8 cellular contexts compared by ENCODE assay signal in genomic region chr10:6239213-6239991, GRCh38. TPM values are rescaled to one million over a fixed set of nuclear protein-coding genes. Genes with fewer than 3 reads are reported as not detected.
DNase-seq lines count a peak whose midpoint lies in the region; ATAC-seq and TF ChIP-seq lines count a peak whose summit lies in the region.

No MANE protein-coding gene starts in this region.

- POLR2A ChIA-PET in HCT116 (lab: Charles Lee), result interaction anchor here (1.3 kb wide), 1 partner anchor 37 kb away, joined by 3 read pairs; the partner anchor contains the start of gene PFKFB3

- intact Hi-C loops in HCT116 (cut with micrococcal nuclease), result loop anchor here (2.0 kb wide), 1 partner anchor 37 kb away; the partner anchor contains the start of gene PFKFB3

- H3K9me3 ChIP-seq in HCT116 (ENCODE audit: control insufficient read depth in 1 of 2, insufficient read depth in 1 of 2, low read depth in 1 of 2, low read length in 2 of 2), result no peaks in the 10 kb centered on the region

- RAD21 ChIA-PET in HCT116 (lab: Charles Lee; ENCODE audit: low non-redundant PET in 1 of 2, low total read pairs in 2 of 2, uncharacterized antibody in 2 of 2, unreplicated experiment in 2 of 2), result interaction anchor here in 1 of 2 experiments (1.0 kb wide), 1 partner anchor 163 kb away, joined by 3 read pairs; no protein-coding TSS in a partner anchor

- H3K27ac ChIP-seq in HCT116 (ENCODE audit: low read depth, low read length), result peak overlapping the region; percentile 60

- no TSS peak for BruUV-seq in HCT116 (replicated peaks; lab: Mats Ljungman, UMichigan)

- no peak for TF ChIP-seq CTCF in HCT116 (IDR thresholded peaks at IDR 0.05 in 2 of 3, conservative IDR thresholded peaks at IDR 0.05 in 1 of 3; ENCODE audit: borderline replicate concordance in 1 of 3, insufficient read depth in 1 of 3, low read depth in 2 of 3, low read length in 2 of 3)

- no peaks in the 10 kb centered on the region; a peak in 1 of 4 replicates for H3K36me3 ChIP-seq in HCT116 (ENCODE audit: control insufficient read depth in 1 of 2, insufficient read depth in 2 of 2, low read length in 2 of 2)

- peak; percentile 84 for DNase-seq in 8988T
- peak; percentile 91 for DNase-seq in HCT116 (ENCODE audit: low read depth, low spot score)
- DNase-seq in T-helper 2 cell, result peak in 3 of 5 experiments; percentile 21 to 86 (median 44)
- DNase-seq in amniotic stem cell (lab: John Stamatoyannopoulos, UW), result peak; percentile 97
- DNase-seq in kidney glomerular epithelial cell (lab: John Stamatoyannopoulos, UW), result peak; percentile 96
- peak; percentile 11 for DNase-seq in stimulated activated CD8-positive, alpha-beta memory T cell treated with anti-CD3 and anti-CD28 coated beads, Interleukin-15, amount 100 ng/mL, for 24 hours (ENCODE audit: low read depth)

- no peaks in the 10 kb centered on the region for H3K27me3 ChIP-seq in HCT116 (ENCODE audit: insufficient read depth, low read length)

- no peak for TF ChIP-seq POLR2A in HCT116 (IDR thresholded peaks at IDR 0.05; ENCODE audit: borderline replicate concordance, extremely low read depth, insufficient read depth, insufficient read length)

- ATAC-seq in HCT116, result peak; percentile 99
- no peak for ATAC-seq in GM18861 (IDR thresholded peaks at IDR 0.05; ENCODE audit: unreplicated experiment)
- no peak for ATAC-seq in GM21526 (IDR thresholded peaks at IDR 0.05; ENCODE audit: low FRiP score, unreplicated experiment)

- CTCF ChIA-PET in HCT116 (lab: Charles Lee), result interaction anchor here (1.5 kb wide), 1 partner anchor 162 kb away, joined by 7 read pairs; no protein-coding TSS in a partner anchor

- peak overlapping the region; percentile 8; the same call in 1 of the 2 replicates for H3K9ac ChIP-seq in HCT116 (ENCODE audit: low read length)

- no peaks in the 10 kb centered on the region for H4K20me1 ChIP-seq in HCT116 (ENCODE audit: insufficient read depth)

- no peak overlapping the region for H2AFZ ChIP-seq in HCT116 (ENCODE audit: low read depth, low read length, poor library complexity, severe bottlenecking)

- peak; percentile 36; the same call in 1 of the 2 replicates for TF ChIP-seq RAD21 in HCT116 (IDR thresholded peaks at IDR 0.05; ENCODE audit: low read depth)

- H3K4me2 ChIP-seq in HCT116 (ENCODE audit: low read length), result peak overlapping the region; percentile 74

- H3K79me2 ChIP-seq in HCT116 (ENCODE audit: insufficient read depth, low read length), result no peaks in the 10 kb centered on the region

- peaks cover 7 to 16% of the 10 kb centered on the region in 2 experiments for H3K4me1 ChIP-seq in HCT116 (ENCODE audit: control insufficient read depth in 1 of 2, insufficient read depth in 2 of 2, low read length in 2 of 2)

- H3K4me3 ChIP-seq in HCT116 (replicated peaks in 1 of 2; ENCODE audit: low read depth in 1 of 2, low read length in 2 of 2), result peak overlapping the region in 1 of 2 experiments; percentile 42; a peak in 2 of 4 replicates

- no peaks in the 10 kb centered on the region for H3K9me2 ChIP-seq in HCT116 (ENCODE audit: insufficient read depth)

TF ChIP-seq in HCT116, 20 proteins besides CTCF, POLR2A, EP300 and RAD21:
- TF ChIP-seq, protein P1, sequence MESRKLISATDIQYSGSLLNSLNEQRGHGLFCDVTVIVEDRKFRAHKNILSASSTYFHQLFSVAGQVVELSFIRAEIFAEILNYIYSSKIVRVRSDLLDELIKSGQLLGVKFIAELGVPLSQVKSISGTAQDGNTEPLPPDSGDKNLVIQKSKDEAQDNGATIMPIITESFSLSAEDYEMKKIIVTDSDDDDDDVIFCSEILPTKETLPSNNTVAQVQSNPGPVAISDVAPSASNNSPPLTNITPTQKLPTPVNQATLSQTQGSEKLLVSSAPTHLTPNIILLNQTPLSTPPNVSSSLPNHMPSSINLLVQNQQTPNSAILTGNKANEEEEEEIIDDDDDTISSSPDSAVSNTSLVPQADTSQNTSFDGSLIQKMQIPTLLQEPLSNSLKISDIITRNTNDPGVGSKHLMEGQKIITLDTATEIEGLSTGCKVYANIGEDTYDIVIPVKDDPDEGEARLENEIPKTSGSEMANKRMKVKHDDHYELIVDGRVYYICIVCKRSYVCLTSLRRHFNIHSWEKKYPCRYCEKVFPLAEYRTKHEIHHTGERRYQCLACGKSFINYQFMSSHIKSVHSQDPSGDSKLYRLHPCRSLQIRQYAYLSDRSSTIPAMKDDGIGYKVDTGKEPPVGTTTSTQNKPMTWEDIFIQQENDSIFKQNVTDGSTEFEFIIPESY (IDR thresholded peaks at IDR 0.05; ENCODE audit: extremely low read depth, insufficient replicate concordance, low read length), result no peak
- TF ChIP-seq SIN3A (IDR thresholded peaks at IDR 0.05; ENCODE audit: low read depth) (no peak), EZH2 (IDR thresholded peaks at IDR 0.05) (no peak), POLR2AphosphoS5 (IDR thresholded peaks at IDR 0.05; ENCODE audit: low read depth, low read length) (peak; percentile 58), EGR1 (IDR thresholded peaks at IDR 0.05; ENCODE audit: low read depth) (no peak), MAX (IDR thresholded peaks at IDR 0.05) (no peak; the same call in 1 of the 2 replicates), ZFX (IDR thresholded peaks at IDR 0.05) (no peak), CEBPB (IDR thresholded peaks at IDR 0.05; ENCODE audit: low read depth) (0 out of 2 replicates have a peak, but pooled peaks have one; percentile 40), SRF (IDR thresholded peaks at IDR 0.05; ENCODE audit: low read depth) (peak; percentile 70; the same call in 1 of the 2 replicates), EZH2phosphoT487 (IDR thresholded peaks at IDR 0.05; ENCODE audit: borderline replicate concordance) (no peak), CBX3 (IDR thresholded peaks at IDR 0.05; ENCODE audit: low read depth) (peak; percentile 85), SP1 (IDR thresholded peaks at IDR 0.05; ENCODE audit: low read depth) (peak; percentile 88), YY1 (IDR thresholded peaks at IDR 0.05; ENCODE audit: extremely low read depth, insufficient replicate concordance, low read depth, low read length) (peak; percentile 25), ZNF274 (IDR thresholded peaks at IDR 0.05; ENCODE audit: low read depth, low read length) (no peak), FOSL1 (IDR thresholded peaks at IDR 0.05; ENCODE audit: low read depth) (peak; percentile 98), ELF1 (IDR thresholded peaks at IDR 0.05; ENCODE audit: borderline replicate concordance, low read depth) (no peak), TCF7L2 (IDR thresholded peaks at IDR 0.05; ENCODE audit: borderline replicate concordance, extremely low read depth, insufficient read depth, insufficient read length) (peak; percentile 66), JUND (IDR thresholded peaks at IDR 0.05) (peak; percentile 98)
- TF ChIP-seq, protein P2, sequence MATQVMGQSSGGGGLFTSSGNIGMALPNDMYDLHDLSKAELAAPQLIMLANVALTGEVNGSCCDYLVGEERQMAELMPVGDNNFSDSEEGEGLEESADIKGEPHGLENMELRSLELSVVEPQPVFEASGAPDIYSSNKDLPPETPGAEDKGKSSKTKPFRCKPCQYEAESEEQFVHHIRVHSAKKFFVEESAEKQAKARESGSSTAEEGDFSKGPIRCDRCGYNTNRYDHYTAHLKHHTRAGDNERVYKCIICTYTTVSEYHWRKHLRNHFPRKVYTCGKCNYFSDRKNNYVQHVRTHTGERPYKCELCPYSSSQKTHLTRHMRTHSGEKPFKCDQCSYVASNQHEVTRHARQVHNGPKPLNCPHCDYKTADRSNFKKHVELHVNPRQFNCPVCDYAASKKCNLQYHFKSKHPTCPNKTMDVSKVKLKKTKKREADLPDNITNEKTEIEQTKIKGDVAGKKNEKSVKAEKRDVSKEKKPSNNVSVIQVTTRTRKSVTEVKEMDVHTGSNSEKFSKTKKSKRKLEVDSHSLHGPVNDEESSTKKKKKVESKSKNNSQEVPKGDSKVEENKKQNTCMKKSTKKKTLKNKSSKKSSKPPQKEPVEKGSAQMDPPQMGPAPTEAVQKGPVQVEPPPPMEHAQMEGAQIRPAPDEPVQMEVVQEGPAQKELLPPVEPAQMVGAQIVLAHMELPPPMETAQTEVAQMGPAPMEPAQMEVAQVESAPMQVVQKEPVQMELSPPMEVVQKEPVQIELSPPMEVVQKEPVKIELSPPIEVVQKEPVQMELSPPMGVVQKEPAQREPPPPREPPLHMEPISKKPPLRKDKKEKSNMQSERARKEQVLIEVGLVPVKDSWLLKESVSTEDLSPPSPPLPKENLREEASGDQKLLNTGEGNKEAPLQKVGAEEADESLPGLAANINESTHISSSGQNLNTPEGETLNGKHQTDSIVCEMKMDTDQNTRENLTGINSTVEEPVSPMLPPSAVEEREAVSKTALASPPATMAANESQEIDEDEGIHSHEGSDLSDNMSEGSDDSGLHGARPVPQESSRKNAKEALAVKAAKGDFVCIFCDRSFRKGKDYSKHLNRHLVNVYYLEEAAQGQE (IDR thresholded peaks at IDR 0.05; ENCODE audit: low read depth), result no peak
- TF ChIP-seq, protein P3, sequence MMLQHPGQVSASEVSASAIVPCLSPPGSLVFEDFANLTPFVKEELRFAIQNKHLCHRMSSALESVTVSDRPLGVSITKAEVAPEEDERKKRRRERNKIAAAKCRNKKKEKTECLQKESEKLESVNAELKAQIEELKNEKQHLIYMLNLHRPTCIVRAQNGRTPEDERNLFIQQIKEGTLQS (IDR thresholded peaks at IDR 0.05), result no peak

RNA-seq across cellular contexts. Expression of gene PFKFB3, which starts 36.7 kb away (rescaled TPM):
- 50.8 TPM for total RNA-seq in HCT116 (2021; ENCODE audit: unreplicated experiment)
- 32.8 and 40.7 TPM in 2 replicates for polyA plus RNA-seq in HCT116 (2012)

Comparison
In these comparisons a context has a peak if more than half of its experiments do, and no peak if none do; other contexts are left out.
1. DNase-seq: peak in every context shown above with its lines; median percentile 97 in amniotic stem cell; 96 in kidney glomerular epithelial cell; 91 in HCT116; 84 in 8988T; 44 in T-helper 2 cell; 11 in stimulated activated CD8-positive, alpha-beta memory T cell treated with anti-CD3 and anti-CD28 coated beads, Interleukin-15, amount 100 ng/mL, for 24 hours.